ENCODE assay signal across 9 cellular contexts in genomic region chr1:16619803-16620500, GRCh38. TPM values are rescaled to one million over a fixed set of nuclear protein-coding genes. Genes with fewer than 3 reads are reported as not detected.
DNase-seq lines count a peak whose midpoint lies in the region; ATAC-seq, FAIRE-seq and TF ChIP-seq lines count a peak whose summit lies in the region.
"Not testable (repeated sequence)": the region's sequence is repeated elsewhere in the genome, so short reads cannot be mapped to it uniquely, and the experiment has no call there.
"Had no signal": no experiment of that assay in that cellular context is flagged by ENCODE, and none has a peak within 500 bp of the region (broad histone marks: within the 10 kb centered on the region; RNA-seq: fewer than 3 reads in every experiment).

No MANE protein-coding gene starts in this region.

- H4K20me1 ChIP-seq in K562 (replicated peaks; ENCODE audit: control insufficient read depth, insufficient read depth, low read length), result peaks cover 19% of the 10 kb centered on the region
- not testable (repeated sequence) for H4K20me1 ChIP-seq in HepG2 (ENCODE audit: insufficient read depth, low read length)
- peaks cover 21% of the 10 kb centered on the region for H4K20me1 ChIP-seq in osteoblast (ENCODE audit: insufficient read depth, low read length)

- not testable (repeated sequence) for TF ChIP-seq RAD21 in K562 (CRISPR knock-in tag; conservative IDR thresholded peaks at IDR 0.05 in 1 of 2, IDR thresholded peaks at IDR 0.05 in 1 of 2); HepG2 (CRISPR knock-in tag; IDR thresholded peaks at IDR 0.05)

- H3K9me3 Mint-ChIP-seq in endodermal cell, result not testable (repeated sequence)

- H2AFZ ChIP-seq in K562 (ENCODE audit: low read depth, low read length); HepG2 (ENCODE audit: low read length); osteoblast (ENCODE audit: low read length): not testable (repeated sequence)

- FAIRE-seq in K562 (lab: Jason Lieb, UNC); HepG2 (lab: Jason Lieb, UNC): not testable (repeated sequence)

- not testable (repeated sequence) for H3K4me3 ChIP-seq in K562; endodermal cell (ENCODE audit: low read length); HepG2 (replicated peaks in 1 of 3; ENCODE audit: insufficient read depth in 1 of 3, low read depth in 2 of 3, low read length in 3 of 3); osteoblast (ENCODE audit: insufficient read depth, low read length); suprapubic skin

- not testable (repeated sequence) for H3K9ac ChIP-seq in K562 (ENCODE audit: insufficient read depth in 1 of 2, low read depth in 2 of 2, low read length in 2 of 2); endodermal cell (ENCODE audit: extremely low read depth, low read length, poor library complexity, severe bottlenecking); HepG2 (ENCODE audit: insufficient read depth, low read depth, low read length)

- in situ Hi-C loops in K562 (cut with MboI), result loop anchor here (25.0 kb wide), 2 partner anchors 108 to 292 kb away; partner anchors contain the start of genes CROCC and RNU1-1
- in situ Hi-C loops in HepG2 (cut with HindIII; ENCODE audit: extremely low pct_ligation_motif_present, low pct_unique_long_range_greater_than_20kb), result not testable (repeated sequence)

- not testable (repeated sequence) for H3K4me1 Mint-ChIP-seq in endodermal cell

- H3K27me3 Mint-ChIP-seq in endodermal cell (ENCODE audit: insufficient read depth), result not testable (repeated sequence)

- not testable (repeated sequence) for H3K9me3 ChIP-seq in K562 (replicated peaks; ENCODE audit: control insufficient read depth, insufficient read depth, low read depth, low read length); endodermal cell (ENCODE audit: control insufficient read depth, low read length); HepG2 (ENCODE audit: low read length); osteoblast (ENCODE audit: low read depth, low read length); suprapubic skin

- WGBS in K562 (ENCODE audit: insufficient coverage, low coverage, missing lambda C conversion rate), result 90% methylated on average over 21 of the region's 21 CpGs
- 87 to 89% methylated on average over 20 to 21 of the region's 21 CpGs for WGBS in endodermal cell (ENCODE audit: insufficient coverage in 1 of 2, insufficient read length in 1 of 2), 2 experiments
- WGBS in HepG2 (ENCODE audit: low lambda C conversion rate), result 97% methylated on average over 21 of the region's 21 CpGs
- 91% methylated on average over 21 of the region's 21 CpGs for WGBS in suprapubic skin

- not testable (repeated sequence) for H3K4me3 Mint-ChIP-seq in endodermal cell

- not testable (repeated sequence) for TF ChIP-seq POLR2A in K562 (conservative IDR thresholded peaks at IDR 0.05); HepG2 (IDR thresholded peaks at IDR 0.05; ENCODE audit: insufficient read depth in 1 of 2, low read depth in 2 of 2, low read length in 2 of 2); suprapubic skin (IDR thresholded peaks at IDR 0.05)

- not testable (repeated sequence) for ATAC-seq in K562, HepG2

- BruUV-seq in K562 (replicated peaks; lab: Mats Ljungman, UMichigan); HepG2 (replicated peaks; lab: Mats Ljungman, UMichigan): not testable (repeated sequence)

- H3K27ac ChIP-seq in K562 (ENCODE audit: extremely low read depth, low read depth, low read length); HepG2 (ENCODE audit: extremely low read length, insufficient read depth, low read length); osteoblast (ENCODE audit: low read depth, low read length); suprapubic skin: not testable (repeated sequence)
- H3K27ac ChIP-seq in endodermal cell (ENCODE audit: low read depth, low read length), result peak overlapping the region; percentile 36

- H3K9me1 ChIP-seq in K562 (ENCODE audit: control insufficient read depth, insufficient read depth, low read length), result not testable (repeated sequence)

- H3K27ac Mint-ChIP-seq in endodermal cell, result not testable (repeated sequence)

- POLR2A ChIA-PET in K562 (lab: Yijun Ruan, JAX) (interaction anchor here (0.6 to 3.2 kb wide), 3 partner anchors 12 to 426 kb away, joined by 3 to 42 read pairs (median 5); no protein-coding TSS in a partner anchor), HepG2 (lab: Yijun Ruan, JAX) (interaction anchor here (1.6 kb wide), 1 partner anchor 25 kb away, joined by 9 read pairs; no protein-coding TSS in a partner anchor)

- intact Hi-C loops in K562 (cut with micrococcal nuclease), result loop anchor here (5.0 kb wide), 2 partner anchors 412 to 617 kb away; no protein-coding TSS in a partner anchor
- intact Hi-C loops in HepG2 (cut with micrococcal nuclease; ENCODE audit: unreplicated experiment), result not testable (repeated sequence)

- H3K36me3 ChIP-seq in K562 (ENCODE audit: control insufficient read depth, insufficient read depth, low read length), result peaks cover 65% of the 10 kb centered on the region; the same call in 2 of the 3 replicates
- peaks cover 23% of the 10 kb centered on the region for H3K36me3 ChIP-seq in endodermal cell (ENCODE audit: control insufficient read depth, insufficient read depth, low read length)
- peaks cover 34 to 53% of the 10 kb centered on the region in 2 experiments; a peak in 4 of 5 replicates for H3K36me3 ChIP-seq in HepG2 (replicated peaks in 1 of 2; ENCODE audit: control insufficient read depth in 1 of 2, insufficient read depth in 2 of 2, low read length in 2 of 2)
- peaks cover 19% of the 10 kb centered on the region for H3K36me3 ChIP-seq in osteoblast (ENCODE audit: insufficient read depth, low read length)
- H3K36me3 ChIP-seq in suprapubic skin, result peaks cover 46% of the 10 kb centered on the region

- H3K27me3 ChIP-seq in K562 (ENCODE audit: control insufficient read depth in 2 of 2, insufficient read depth in 2 of 2, low read length in 2 of 2); endodermal cell (ENCODE audit: control insufficient read depth, insufficient read depth, low read length, poor library complexity, severe bottlenecking); HepG2 (ENCODE audit: control insufficient read depth in 1 of 2, insufficient read depth in 2 of 2, low read length in 2 of 2); osteoblast (ENCODE audit: insufficient read depth, low read length); suprapubic skin: not testable (repeated sequence)

- not testable (repeated sequence) for TF ChIP-seq EP300 in K562 (IDR thresholded peaks at IDR 0.05; ENCODE audit: low read length); HepG2 (IDR thresholded peaks at IDR 0.05; ENCODE audit: low read depth in 2 of 2, low read length in 2 of 2); HepG2 (CRISPR knock-in tag; IDR thresholded peaks at IDR 0.05; ENCODE audit: borderline replicate concordance); suprapubic skin (IDR thresholded peaks at IDR 0.05)

- CTCF ChIA-PET in K562 (lab: Yijun Ruan, JAX; ENCODE audit: low intra/inter-chr PET ratio), result interaction anchor here (1.0 to 2.4 kb wide), 2 partner anchors 83 to 425 kb away, joined by 3 to 34 read pairs; no protein-coding TSS in a partner anchor
- CTCF ChIA-PET in HepG2 (lab: Yijun Ruan, JAX; ENCODE audit: low intra/inter-chr PET ratio, low total read pairs), result interaction anchor here (1.8 kb wide), 1 partner anchor 28 kb away, joined by 10 read pairs; no protein-coding TSS in a partner anchor

- not testable (repeated sequence) for H3K36me3 Mint-ChIP-seq in endodermal cell (ENCODE audit: low read depth)

- not testable (repeated sequence) for H3K4me2 ChIP-seq in K562 (ENCODE audit: insufficient read depth, low read length); HepG2 (ENCODE audit: low read depth, low read length); osteoblast (ENCODE audit: insufficient read depth, low read length)

- H3K4me1 ChIP-seq in K562 (replicated peaks in 1 of 2; ENCODE audit: control insufficient read depth in 2 of 2, insufficient read depth in 2 of 2, low read length in 2 of 2) (peaks cover 7 to 36% of the 10 kb centered on the region in 2 experiments; a peak in 4 of 5 replicates), osteoblast (ENCODE audit: insufficient read depth, low read length) (peaks cover 13% of the 10 kb centered on the region), suprapubic skin (peaks cover 12% of the 10 kb centered on the region)
- not testable (repeated sequence) for H3K4me1 ChIP-seq in endodermal cell (ENCODE audit: control insufficient read depth, insufficient read depth, low read length); HepG2 (ENCODE audit: insufficient read depth, low read length)

- peak; percentile 64 for DNase-seq in DMS 273 (lab: John Stamatoyannopoulos, UW; ENCODE audit: unreplicated experiment)
- peak; percentile 41 for DNase-seq in NCI-H82 (lab: John Stamatoyannopoulos, UW)
- DNase-seq in activated CD8-positive, alpha-beta memory T cell treated with anti-CD3 and anti-CD28 coated beads for 24 hours, result peak; percentile 62
- peak in 1 of 4 experiments; percentile 31 for DNase-seq in K562 (ENCODE audit: extremely low read depth in 1 of 4, low spot score in 3 of 4)
- peak; percentile 86 for DNase-seq in endodermal cell
- not testable (repeated sequence) for DNase-seq in HepG2 (ENCODE audit: low spot score)
- peak; percentile 76 for DNase-seq in osteoblast (ENCODE audit: insufficient read length, low spot score, missing footprints)
- peak; percentile 76 to 82 for DNase-seq in suprapubic skin (ENCODE audit: low spot score in 2 of 2)

- H3K79me2 ChIP-seq in K562 (ENCODE audit: control insufficient read depth, insufficient read depth, low read length); HepG2 (ENCODE audit: insufficient read depth, low read length); osteoblast (ENCODE audit: insufficient read depth, low read length): not testable (repeated sequence)

- TF ChIP-seq CTCF in K562 (IDR thresholded peaks at IDR 0.05 in 2 of 3, conservative IDR thresholded peaks at IDR 0.05 in 1 of 3; ENCODE audit: insufficient read depth in 2 of 3, low read depth in 1 of 3, low read length in 3 of 3); HepG2 (CRISPR knock-in tag; IDR thresholded peaks at IDR 0.05); osteoblast (IDR thresholded peaks at IDR 0.05; ENCODE audit: extremely low read depth, low read depth, low read length); suprapubic skin (IDR thresholded peaks at IDR 0.05): not testable (repeated sequence)
- peak; percentile 33 for TF ChIP-seq CTCF in endodermal cell (conservative IDR thresholded peaks at IDR 0.05)

RNA-seq across cellular contexts. Expression of gene NBPF1, which starts 6.6 kb away (rescaled TPM):
- 56.6 and 102 TPM in 2 replicates for total RNA-seq in K562 (2011; cell fraction: chromatin; rRNA removed; ENCODE audit: low replicate concordance)
- total RNA-seq in K562 (2011; cell fraction: nucleolus; rRNA removed), result 36.9 and 44.1 TPM in 2 replicates
- 89.4 and 146 TPM in 2 replicates for total RNA-seq in K562 (2011; cell fraction: nucleoplasm; rRNA removed)
- total RNA-seq in K562 (2014; rRNA removed) (15.1 and 19.0 TPM in 2 replicates), K562 (2014; rRNA removed; fragmentation: Illumina TruSeq; extraction: Trizol) (20.3 and 21.2 TPM in 2 replicates), K562 (2015; rRNA removed; fragmentation: Illumina TruSeq; extraction: Trizol) (39.1 and 42.6 TPM in 2 replicates), K562 (2021) (31.4 and 33.6 TPM in 2 replicates), endodermal cell (10 to 100 TPM; 39.2 to 42.5 TPM), HepG2 (2016; rRNA removed; fragmentation: Illumina TruSeq; extraction: Trizol) (35.6 and 36.2 TPM in 2 replicates), osteoblast (54.6 and 71.6 TPM in 2 replicates), suprapubic skin (10 to 100 TPM; 12.9 to 49.1 (median 23.8) TPM)
- polyA plus RNA-seq in K562 (2011; rRNA removed) (36.5 and 41.3 TPM in 2 replicates), K562 (2014; fragmentation: Illumina TruSeq; extraction: Trizol) (27.6 and 35.0 TPM in 2 replicates), K562 (2014; fragmentation: Nextera tagmentation; extraction: Ambion mirVana) (1 to 10 TPM; 5.2 to 7.9 TPM), K562 (2014; rRNA removed) (24.1 and 30.7 TPM in 2 replicates), HepG2 (2011; rRNA removed) (30.3 and 38.8 TPM in 2 replicates)
- polyA plus RNA-seq in K562 (2011; cell fraction: cytosol; rRNA removed), result 15.1 and 32.8 TPM in 2 replicates
- polyA plus RNA-seq in K562 (2011; cell fraction: nucleus; rRNA removed), result 56.8 and 69.1 TPM in 2 replicates
- 32.4 and 33.6 TPM in 2 replicates for polyA plus RNA-seq in K562 (2012)
- polyA minus RNA-seq in K562 (2011; rRNA and poly(A)+ RNA removed), result 28.5 and 39.5 TPM in 2 replicates
- polyA minus RNA-seq in K562 (2011; cell fraction: cytosol; rRNA and poly(A)+ RNA removed), result 10.4 and 15.7 TPM in 2 replicates
- 39.3 and 69.2 TPM in 2 replicates for polyA minus RNA-seq in K562 (2011; cell fraction: nucleus; rRNA and poly(A)+ RNA removed)
- 37.2 TPM for polyA plus RNA-seq in endodermal cell (2013, experiment 1 of 2)
- 29.5 TPM for polyA plus RNA-seq in endodermal cell (2013, experiment 2 of 2)
- 2.8 and 3.7 TPM in 2 replicates for total RNA-seq in HepG2 (2016; cell fraction: cytosol; rRNA removed; fragmentation: Illumina TruSeq; extraction: Trizol; ENCODE audit: low read depth)
- 33.6 and 35.9 TPM in 2 replicates for total RNA-seq in HepG2 (2016; cell fraction: insoluble cytoplasmic fraction; rRNA removed; fragmentation: Illumina TruSeq; extraction: Trizol)
- total RNA-seq in HepG2 (2016; cell fraction: membrane; rRNA removed; fragmentation: Illumina TruSeq; extraction: Trizol), result 12.7 and 15.7 TPM in 2 replicates
- total RNA-seq in HepG2 (2016; cell fraction: nucleus; rRNA removed; fragmentation: Illumina TruSeq; extraction: Trizol), result 43.1 and 51.6 TPM in 2 replicates
- polyA plus RNA-seq in HepG2 (2011; cell fraction: cytosol; rRNA removed), result 13.9 and 24.8 TPM in 2 replicates
- 44.1 and 66.8 TPM in 2 replicates for polyA plus RNA-seq in HepG2 (2011; cell fraction: nucleus; rRNA removed)
- polyA plus RNA-seq in HepG2 (2012), result 24.2 and 34.4 TPM in 2 replicates
- 3.5 and 3.8 TPM in 2 replicates for polyA plus RNA-seq in HepG2 (2016; cell fraction: cytosol; fragmentation: Illumina TruSeq; extraction: Trizol; ENCODE audit: low read depth)
- polyA plus RNA-seq in HepG2 (2016; cell fraction: insoluble cytoplasmic fraction; fragmentation: Illumina TruSeq; extraction: Trizol; ENCODE audit: low read depth), result 24.0 and 26.6 TPM in 2 replicates
- 12.4 and 14.6 TPM in 2 replicates for polyA plus RNA-seq in HepG2 (2016; cell fraction: membrane; fragmentation: Illumina TruSeq; extraction: Trizol; ENCODE audit: low read depth)
- 54.4 and 54.5 TPM in 2 replicates for polyA plus RNA-seq in HepG2 (2016; cell fraction: nucleus; fragmentation: Illumina TruSeq; extraction: Trizol; ENCODE audit: insufficient read depth, low read depth)
- 29.8 and 35.9 TPM in 2 replicates for polyA minus RNA-seq in HepG2 (2011; rRNA and poly(A)+ RNA removed; ENCODE audit: low replicate concordance)
- 20.5 and 26.0 TPM in 2 replicates for polyA minus RNA-seq in HepG2 (2011; cell fraction: cytosol; rRNA and poly(A)+ RNA removed)
- 98.8 and 162 TPM in 2 replicates for polyA minus RNA-seq in HepG2 (2011; cell fraction: nucleus; rRNA and poly(A)+ RNA removed)

RNA-seq across cellular contexts. Expression of gene RNU1-3, which starts 46.8 kb away (rescaled TPM):
- under 0.01 TPM in 2 replicates for total RNA-seq in K562 (2011; cell fraction: chromatin; rRNA removed; ENCODE audit: low replicate concordance)
- total RNA-seq in K562 (2011; cell fraction: nucleolus; rRNA removed), result under 0.01 and 21,200 TPM in 2 replicates
- under 0.01 and 24,158 TPM in 2 replicates for total RNA-seq in K562 (2011; cell fraction: nucleoplasm; rRNA removed)
- total RNA-seq in K562 (2014; rRNA removed) (under 0.01 TPM in 2 replicates), K562 (2014; rRNA removed; fragmentation: Illumina TruSeq; extraction: Trizol) (28,565 and 32,823 TPM in 2 replicates), K562 (2015; rRNA removed; fragmentation: Illumina TruSeq; extraction: Trizol) (20,456 and 27,045 TPM in 2 replicates), K562 (2021) (2,231 and 2,538 TPM in 2 replicates), endodermal cell (1,000 to 10,000 TPM; 2,483 to 3,611 TPM), HepG2 (2016; rRNA removed; fragmentation: Illumina TruSeq; extraction: Trizol) (859 and 11,018 TPM in 2 replicates), osteoblast (under 0.01 TPM in 1 of 2 replicates, not detected in the other), suprapubic skin (under 1 TPM; under 0.01 TPM)
- polyA plus RNA-seq in K562 (2011; rRNA removed) (83.9 TPM in 1 of 2 replicates, not detected in the other), K562 (2014; fragmentation: Illumina TruSeq; extraction: Trizol) (not detected in 2 replicates), K562 (2014; fragmentation: Nextera tagmentation; extraction: Ambion mirVana) (1 to 10 TPM in 1 of 2 experiments, not detected in 1; 3.0 TPM), K562 (2014; rRNA removed) (not detected in 2 replicates), HepG2 (2011; rRNA removed) (under 0.01 TPM in 2 replicates)
- under 0.01 TPM in 1 of 2 replicates, not detected in the other for polyA plus RNA-seq in K562 (2011; cell fraction: cytosol; rRNA removed)
- under 0.01 and 1,424 TPM in 2 replicates for polyA plus RNA-seq in K562 (2011; cell fraction: nucleus; rRNA removed)
- polyA plus RNA-seq in K562 (2012), result 25.1 TPM in 1 of 2 replicates, not detected in the other
- polyA minus RNA-seq in K562 (2011; rRNA and poly(A)+ RNA removed), result 10,756 and 20,531 TPM in 2 replicates
- polyA minus RNA-seq in K562 (2011; cell fraction: cytosol; rRNA and poly(A)+ RNA removed), result 58,964 and 66,171 TPM in 2 replicates
- 66,769 and 85,880 TPM in 2 replicates for polyA minus RNA-seq in K562 (2011; cell fraction: nucleus; rRNA and poly(A)+ RNA removed)
- 11,872 TPM for polyA plus RNA-seq in endodermal cell (2013, experiment 1 of 2)
- polyA plus RNA-seq in endodermal cell (2013, experiment 2 of 2), result 14,577 TPM
- 16,281 and 17,236 TPM in 2 replicates for total RNA-seq in HepG2 (2016; cell fraction: cytosol; rRNA removed; fragmentation: Illumina TruSeq; extraction: Trizol; ENCODE audit: low read depth)
- total RNA-seq in HepG2 (2016; cell fraction: insoluble cytoplasmic fraction; rRNA removed; fragmentation: Illumina TruSeq; extraction: Trizol), result 1,309 and 10,613 TPM in 2 replicates
- total RNA-seq in HepG2 (2016; cell fraction: membrane; rRNA removed; fragmentation: Illumina TruSeq; extraction: Trizol), result 2,848 and 3,475 TPM in 2 replicates
- 52,466 and 64,417 TPM in 2 replicates for total RNA-seq in HepG2 (2016; cell fraction: nucleus; rRNA removed; fragmentation: Illumina TruSeq; extraction: Trizol)
- under 0.01 TPM in 2 replicates for polyA plus RNA-seq in HepG2 (2011; cell fraction: cytosol; rRNA removed)
- under 0.01 TPM in 2 replicates for polyA plus RNA-seq in HepG2 (2011; cell fraction: nucleus; rRNA removed)
- 59.2 and 78.2 TPM in 2 replicates for polyA plus RNA-seq in HepG2 (2012)
- 27.3 and 44.4 TPM in 2 replicates for polyA plus RNA-seq in HepG2 (2016; cell fraction: cytosol; fragmentation: Illumina TruSeq; extraction: Trizol; ENCODE audit: low read depth)
- polyA plus RNA-seq in HepG2 (2016; cell fraction: insoluble cytoplasmic fraction; fragmentation: Illumina TruSeq; extraction: Trizol; ENCODE audit: low read depth), result not detected in 2 replicates
- polyA plus RNA-seq in HepG2 (2016; cell fraction: membrane; fragmentation: Illumina TruSeq; extraction: Trizol; ENCODE audit: low read depth), result not detected in 2 replicates
- 32.8 TPM in 1 of 2 replicates, not detected in the other for polyA plus RNA-seq in HepG2 (2016; cell fraction: nucleus; fragmentation: Illumina TruSeq; extraction: Trizol; ENCODE audit: insufficient read depth, low read depth)
- 12,820 and 15,604 TPM in 2 replicates for polyA minus RNA-seq in HepG2 (2011; rRNA and poly(A)+ RNA removed; ENCODE audit: low replicate concordance)
- 90,102 and 105,040 TPM in 2 replicates for polyA minus RNA-seq in HepG2 (2011; cell fraction: cytosol; rRNA and poly(A)+ RNA removed)
- polyA minus RNA-seq in HepG2 (2011; cell fraction: nucleus; rRNA and poly(A)+ RNA removed), result 42,574 and 58,030 TPM in 2 replicates
- polyA plus RNA-seq: mammary epithelial cell had no signal
